ENCODE assay signal across 26 cellular contexts in genomic region chr12:90548595-90548994, GRCh38.
"Had no signal": no experiment of that assay in that cellular context is flagged by ENCODE, and none has a peak within 500 bp of the region (broad histone marks: within the 10 kb centered on the region; RNA-seq: fewer than 3 reads in every experiment).

No MANE protein-coding gene starts in this region.

- H3K9me3 ChIP-seq: left lung, lower lobe of right lung, neutrophil, psoas muscle, right atrium auricular region, right lobe of liver, tibial nerve, uterus had no signal

- H3K4me3 ChIP-seq: left lung, lower lobe of right lung, neural progenitor cell, psoas muscle, right atrium auricular region, right lobe of liver, smooth muscle cell, tibial nerve, uterus had no signal

- H3K27me3 ChIP-seq: left lung, neural progenitor cell, neutrophil, right atrium auricular region, right lobe of liver, tibial nerve, uterus had no signal

- H3K27ac ChIP-seq: left lung, lower lobe of right lung, neural progenitor cell, neutrophil, parathyroid adenoma, psoas muscle, right atrium auricular region, right lobe of liver, tibial nerve, uterus had no signal

- H3K4me2 ChIP-seq: neural progenitor cell, smooth muscle cell had no signal

- H3K36me3 ChIP-seq: left lung, lower lobe of right lung, neural progenitor cell, neutrophil, right atrium auricular region, right lobe of liver, tibial nerve, uterus had no signal

- H3K9ac ChIP-seq: neural progenitor cell, parathyroid adenoma had no signal

- H3K4me1 ChIP-seq: left lung, lower lobe of right lung, neural progenitor cell, parathyroid adenoma, psoas muscle, right atrium auricular region, right lobe of liver, tibial nerve, uterus had no signal

- DNase-seq: immature natural killer cell; kidney; left colon; left lung; lower lobe of right lung; mammary epithelial cell; mesenchymal stem cell; naive thymus-derived CD8-positive, alpha-beta T cell; occipital lobe; psoas muscle; right lobe of liver; stimulated activated CD4-positive, alpha-beta T cell treated with anti-CD3 and anti-CD28 coated beads, Interleukin-1b, Interleukin-23, amount 100 ng/mL, for 48 hours; stimulated activated CD4-positive, alpha-beta T cell treated with anti-CD3 and anti-CD28 coated beads, Interleukin-2, amount 100 ng/mL, for 48 hours; stimulated activated CD4-positive, alpha-beta T cell treated with anti-CD3 and anti-CD28 coated beads, Interleukin-4, amount 100 ng/mL, for 4 hours; stimulated activated CD8-positive, alpha-beta memory T cell treated with anti-CD3 and anti-CD28 coated beads, Interleukin-4, amount 100 ng/mL, for 48 hours; stimulated activated naive CD4-positive, alpha-beta T cell treated with Interleukin-2 at 50 U/mL for 16 hours; stimulated activated naive CD8-positive, alpha-beta T cell treated with anti-CD3 and anti-CD28 coated beads, Interleukin-15, amount 100 ng/mL, for 72 hours; substantia nigra; uterus had no signal

- H2AFZ ChIP-seq: neural progenitor cell, parathyroid adenoma had no signal

- ATAC-seq: left colon; left lung; lower lobe of right lung; naive thymus-derived CD8-positive, alpha-beta T cell; psoas muscle; right lobe of liver; stimulated activated memory B cell treated with anti-CD40 and anti-IgM and Interleukin-4, amounts not matched to agents 10 μg/mL and 1 μg/mL and 100 μg/mL, for 72 hours; stimulated activated naive CD8-positive, alpha-beta T cell treated with anti-CD3 and anti-CD28 coated beads, Interleukin-15, amount 100 ng/mL, for 72 hours had no signal
